In the genomic region with DNA sequence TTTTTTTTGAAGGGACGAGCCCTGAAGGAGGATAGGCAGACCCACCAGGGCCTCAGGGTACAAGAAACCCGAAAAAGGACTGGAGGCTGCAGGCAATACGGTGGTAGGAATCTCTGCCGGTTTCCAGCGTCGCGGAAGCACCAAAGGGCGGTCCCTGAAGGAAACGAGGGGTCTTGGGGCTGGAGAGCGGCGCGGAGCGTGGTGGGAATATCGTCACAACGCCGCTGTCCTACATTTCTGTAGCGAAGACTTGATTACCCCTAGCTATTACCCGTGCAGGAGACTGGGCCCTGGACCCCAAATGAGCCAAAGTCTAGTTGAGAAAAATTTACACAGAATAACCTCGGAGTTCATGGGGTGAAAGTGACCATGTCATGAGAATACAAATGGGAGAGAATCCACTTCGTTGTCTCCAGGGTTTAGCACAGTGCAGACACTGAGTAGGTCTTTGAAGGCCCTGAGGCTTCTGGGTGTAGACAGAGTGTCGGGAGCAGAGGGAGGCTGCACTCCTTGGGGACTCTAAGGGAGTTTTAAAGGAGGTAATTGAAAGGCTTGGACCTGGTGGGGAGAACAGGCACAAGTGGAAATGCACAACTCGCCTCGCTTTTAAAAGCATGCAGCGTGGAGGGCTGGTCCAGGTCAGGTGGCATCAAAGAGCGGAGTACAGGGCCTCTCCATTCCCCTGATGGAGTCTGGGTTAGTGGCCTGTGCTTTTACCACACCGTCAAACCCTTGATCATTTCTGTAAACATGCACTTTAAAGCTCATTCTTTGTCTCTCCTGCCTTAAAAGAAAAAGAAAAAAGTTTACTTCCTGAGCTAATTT, we compare ENCODE assay signal across 7 cellular contexts. TPM values are rescaled to one million over a fixed set of nuclear protein-coding genes. Genes with fewer than 3 reads are reported as not detected.
A peak's percentile ranks its signal among the peaks of the same experiment; 100 is the strongest.
DNase-seq lines count a peak whose midpoint lies in the region; ATAC-seq and TF ChIP-seq lines count a peak whose summit lies in the region.

No MANE protein-coding gene starts in this region.

- DNase-seq in HEK293T (ENCODE audit: extremely low spot score) (no peak), T follicular helper cell (ENCODE audit: low read depth) (peak; percentile 18), myocyte (ENCODE audit: low read depth) (peak; percentile 55), NCI-H446 treated with DMSO at 0.1 percent for 48 hours (lab: John Stamatoyannopoulos, UW) (no peak), HK-2 (ENCODE audit: unreplicated experiment) (no peak)
- peak in 1 of 3 experiments; percentile 25 for DNase-seq in effector memory CD8-positive, alpha-beta T cell

- CTCF ChIA-PET in HEK293T (lab: Yijun Ruan, JAX) = interaction anchor here (0.7 to 1.7 kb wide), 3 partner anchors 10 to 124 kb away, joined by 3 to 5 read pairs (median 5); no protein-coding TSS in a partner anchor

- no peaks in the 10 kb centered on the region for H3K9me3 Mint-ChIP-seq in effector memory CD8-positive, alpha-beta T cell

- H3K4me3 Mint-ChIP-seq in effector memory CD8-positive, alpha-beta T cell = peak overlapping the region; percentile 94 to 95

- peak overlapping the region; percentile 95 to 98 for H3K27ac Mint-ChIP-seq in effector memory CD8-positive, alpha-beta T cell

- no peak for ATAC-seq in effector memory CD8-positive, alpha-beta T cell (replicated peaks)
- ATAC-seq in HG03196 (IDR thresholded peaks at IDR 0.05; ENCODE audit: unreplicated experiment) = no peak

- peaks cover 48 to 54% of the 10 kb centered on the region in 2 donors for H3K4me1 Mint-ChIP-seq in effector memory CD8-positive, alpha-beta T cell (ENCODE audit: low read depth in 2 of 2)

- POLR2A ChIA-PET in HEK293T (lab: Yijun Ruan, JAX) = interaction anchor here (1.0 to 2.0 kb wide), 3 partner anchors 22 to 107 kb away, joined by 3 to 7 read pairs (median 3); no protein-coding TSS in a partner anchor

- H3K36me3 Mint-ChIP-seq in effector memory CD8-positive, alpha-beta T cell (ENCODE audit: insufficient read depth) = peaks cover 47% of the 10 kb centered on the region

- no peaks in the 10 kb centered on the region for H3K27me3 Mint-ChIP-seq in effector memory CD8-positive, alpha-beta T cell

TF ChIP-seq in HEK293T, 16 proteins besides CTCF, POLR2A, EP300 and RAD21:
- TF ChIP-seq NFRKB (IDR thresholded peaks at IDR 0.05) (no peak), LEF1 (IDR thresholded peaks at IDR 0.05; ENCODE audit: borderline replicate concordance) (no peak), CTBP1 (IDR thresholded peaks at IDR 0.05; ENCODE audit: borderline replicate concordance) (no peak), L3MBTL2 (conservative IDR thresholded peaks at IDR 0.05) (0 out of 2 replicates have a peak, but pooled peaks have one; percentile 4), ARNT (IDR thresholded peaks at IDR 0.05) (no peak)

RNA-seq across cellular contexts. Expression of gene ATP1A1, which starts 1.5 kb away (rescaled TPM):
- total RNA-seq in myocyte = 235 and 302 TPM in 2 replicates
- 275 TPM for polyA plus RNA-seq in myocyte (2012)

Comparison
In these comparisons a context has a peak if more than half of its experiments do, and no peak if none do; other contexts are left out.
1. DNase-seq: peak in T follicular helper cell (single experiment) and myocyte (single experiment); none in HEK293T (single experiment), NCI-H446 treated with DMSO at 0.1 percent for 48 hours (single experiment) and HK-2 (single experiment).